ENCODE assay signal across 12 cellular contexts in the genomic region with DNA sequence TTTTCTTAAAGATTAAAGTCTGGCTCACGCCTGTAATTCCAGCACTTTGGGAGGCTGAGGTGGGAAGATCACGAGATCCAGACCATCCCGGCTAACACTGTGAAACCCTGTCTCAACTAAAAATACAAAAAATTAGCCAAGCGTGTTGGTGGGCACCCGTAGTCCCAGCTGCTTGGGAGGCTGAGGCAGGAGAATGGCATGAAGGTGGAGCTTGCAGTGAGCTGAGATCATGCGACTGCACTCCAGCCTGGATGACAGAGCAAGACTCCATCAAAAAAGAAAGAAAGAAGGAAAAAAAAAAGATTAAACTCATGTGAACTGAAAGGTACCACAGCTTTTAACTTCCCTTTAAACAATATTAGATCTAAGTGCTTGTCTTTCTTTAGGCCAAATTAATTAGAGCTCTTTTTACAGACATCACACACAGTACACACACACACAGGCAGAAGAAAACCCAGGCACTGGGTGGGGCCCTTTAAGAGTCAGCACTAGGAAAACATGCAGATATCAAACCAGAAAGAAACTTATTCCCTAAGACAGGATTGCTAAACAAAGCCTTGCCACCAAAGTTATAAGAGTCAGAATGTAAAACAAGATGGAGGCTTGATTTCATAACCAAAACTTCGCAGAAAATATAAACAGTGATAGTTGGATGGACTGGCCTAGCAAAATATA. TPM values are rescaled to one million over a fixed set of nuclear protein-coding genes. Genes with fewer than 3 reads are reported as not detected.
A peak's percentile ranks its signal among the peaks of the same experiment; 100 is the strongest.
DNase-seq lines count a peak whose midpoint lies in the region; ATAC-seq and TF ChIP-seq lines count a peak whose summit lies in the region.
"Had no signal": no experiment of that assay in that cellular context is flagged by ENCODE, and none has a peak within 500 bp of the region (broad histone marks: within the 10 kb centered on the region; RNA-seq: fewer than 3 reads in every experiment).

No MANE protein-coding gene starts in this region.

- H3K4me3 ChIP-seq in SK-N-SH (ENCODE audit: low read depth in 2 of 2, low read length in 1 of 2): no peak overlapping the region
- no peak overlapping the region for H3K4me3 ChIP-seq in skeletal muscle cell (ENCODE audit: low read depth, low read length)
- no peak overlapping the region for H3K4me3 ChIP-seq in right lobe of liver
- H3K4me3 ChIP-seq: psoas muscle had no signal

- H3K9ac ChIP-seq in SK-N-SH: peak overlapping the region; percentile 57

- H3K27ac ChIP-seq in SK-N-SH (ENCODE audit: low read depth in 2 of 2, low read length in 1 of 2) (peak overlapping the region in 1 of 2 experiments; percentile 60; a peak in 2 of 4 replicates), right lobe of liver (no peak overlapping the region)
- H3K27ac ChIP-seq: psoas muscle had no signal

- H4K20me1 ChIP-seq in SK-N-SH (ENCODE audit: insufficient read depth): no peaks in the 10 kb centered on the region

- TF ChIP-seq POLR2A in right lobe of liver (IDR thresholded peaks at IDR 0.05): no peak

- TF ChIP-seq EP300 in SK-N-SH (IDR thresholded peaks at IDR 0.05; ENCODE audit: borderline replicate concordance in 1 of 2, low read depth in 1 of 2, low read length in 1 of 2): no peak

- no peaks in the 10 kb centered on the region for H3K36me3 ChIP-seq in SK-N-SH (replicated peaks in 1 of 2; ENCODE audit: control insufficient read depth in 1 of 2, insufficient read depth in 2 of 2, low read length in 1 of 2)
- H3K36me3 ChIP-seq in right lobe of liver: no peaks in the 10 kb centered on the region

- no peak for ATAC-seq in right lobe of liver
- ATAC-seq: activated T-helper 17 cell treated with anti-CD3 and anti-CD28 coated beads, Interleukin-2, amount 50 U/mL, for 72 hours; psoas muscle had no signal

- POLR2A ChIA-PET in SK-N-SH (lab: Yijun Ruan, JAX): no interaction called here

- DNase-seq in EL (peak; percentile 66), SK-N-SH (no peak), fibroblast of peridontal ligament (ENCODE audit: extremely low read depth) (peak; percentile 88), skeletal muscle cell (ENCODE audit: low read depth) (peak; percentile 23), hippocampal formation (lab: John Stamatoyannopoulos, UW) (no peak), right lobe of liver (no peak)
- no peak for DNase-seq in activated CD4-positive, alpha-beta T cell treated with anti-CD3 and anti-CD28 coated beads for 1 hour
- no peak for DNase-seq in NK-92 treated with Interleukin-12 subunit alpha and Interleukin-12 subunit beta, amount 100 ng/mL, for 24 hours (lab: John Stamatoyannopoulos, UW)
- DNase-seq: activated CD4-positive, alpha-beta T cell treated with anti-CD3 and anti-CD28 coated beads, Interleukin-2, amount 10 ng/mL, durations not matched to agents 24 days and 14 days; NCI-H2029; psoas muscle had no signal

- H3F3A ChIP-seq in SK-N-SH (replicated peaks; ENCODE audit: insufficient read depth): no peaks in the 10 kb centered on the region

- H3K4me1 ChIP-seq in SK-N-SH (ENCODE audit: control insufficient read depth in 1 of 2, insufficient read depth in 2 of 2, low read depth in 1 of 2, low read length in 1 of 2) (peaks cover 0 to 13% of the 10 kb centered on the region in 2 experiments; a peak in 1 of 4 replicates), right lobe of liver (no peaks in the 10 kb centered on the region)
- H3K4me1 ChIP-seq: psoas muscle had no signal

- H3K27me3 ChIP-seq in SK-N-SH (ENCODE audit: insufficient read depth) (no peaks in the 10 kb centered on the region), right lobe of liver (no peaks in the 10 kb centered on the region)

- H3K9me3 ChIP-seq in SK-N-SH: no peaks in the 10 kb centered on the region
- H3K9me3 ChIP-seq in right lobe of liver: no peaks in the 10 kb centered on the region

- H3K79me2 ChIP-seq in SK-N-SH (ENCODE audit: insufficient read depth): no peaks in the 10 kb centered on the region

- TF ChIP-seq RAD21 in SK-N-SH (IDR thresholded peaks at IDR 0.05; ENCODE audit: low read length): no peak

- intact Hi-C loops in right lobe of liver (cut with DNase I): no loop called here

- peak overlapping the region; percentile 96 for H2AFZ ChIP-seq in SK-N-SH (ENCODE audit: low read depth)

- WGBS in SK-N-SH (ENCODE audit: low lambda C conversion rate): 65% methylated on average over 7 of the region's 7 CpGs
- 80% methylated on average over 7 of the region's 7 CpGs for WGBS in right lobe of liver (ENCODE audit: insufficient coverage, low coverage, low lambda C conversion rate, missing lambda C conversion rate)

- H3K4me2 ChIP-seq in SK-N-SH: peak overlapping the region; percentile 48; the same call in 1 of the 2 replicates

- no peak for TF ChIP-seq CTCF in SK-N-SH (IDR thresholded peaks at IDR 0.05)
- no peak for TF ChIP-seq CTCF in right lobe of liver (IDR thresholded peaks at IDR 0.05)

- CTCF ChIA-PET in SK-N-SH (lab: Yijun Ruan, JAX): no interaction called here

- H3K9me2 ChIP-seq in SK-N-SH: no peaks in the 10 kb centered on the region

TF ChIP-seq in SK-N-SH, 30 proteins besides CTCF, POLR2A, EP300 and RAD21:
- TF ChIP-seq MEF2A (IDR thresholded peaks at IDR 0.05; ENCODE audit: borderline replicate concordance, low read depth) (no peak), SMC3 (IDR thresholded peaks at IDR 0.05; ENCODE audit: low read depth, low read length) (no peak), FOSL2 (IDR thresholded peaks at IDR 0.05; ENCODE audit: borderline replicate concordance, low read depth) (no peak), EZH2phosphoT487 (IDR thresholded peaks at IDR 0.05; ENCODE audit: borderline replicate concordance, low read depth) (no peak), RCOR1 (IDR thresholded peaks at IDR 0.05; ENCODE audit: low read length) (no peak), POLR2AphosphoS5 (IDR thresholded peaks at IDR 0.05; ENCODE audit: low read depth, low read length) (no peak), CHD2 (IDR thresholded peaks at IDR 0.05; ENCODE audit: low read length, partially characterized antibody) (no peak)
- TF ChIP-seq, protein P1, sequence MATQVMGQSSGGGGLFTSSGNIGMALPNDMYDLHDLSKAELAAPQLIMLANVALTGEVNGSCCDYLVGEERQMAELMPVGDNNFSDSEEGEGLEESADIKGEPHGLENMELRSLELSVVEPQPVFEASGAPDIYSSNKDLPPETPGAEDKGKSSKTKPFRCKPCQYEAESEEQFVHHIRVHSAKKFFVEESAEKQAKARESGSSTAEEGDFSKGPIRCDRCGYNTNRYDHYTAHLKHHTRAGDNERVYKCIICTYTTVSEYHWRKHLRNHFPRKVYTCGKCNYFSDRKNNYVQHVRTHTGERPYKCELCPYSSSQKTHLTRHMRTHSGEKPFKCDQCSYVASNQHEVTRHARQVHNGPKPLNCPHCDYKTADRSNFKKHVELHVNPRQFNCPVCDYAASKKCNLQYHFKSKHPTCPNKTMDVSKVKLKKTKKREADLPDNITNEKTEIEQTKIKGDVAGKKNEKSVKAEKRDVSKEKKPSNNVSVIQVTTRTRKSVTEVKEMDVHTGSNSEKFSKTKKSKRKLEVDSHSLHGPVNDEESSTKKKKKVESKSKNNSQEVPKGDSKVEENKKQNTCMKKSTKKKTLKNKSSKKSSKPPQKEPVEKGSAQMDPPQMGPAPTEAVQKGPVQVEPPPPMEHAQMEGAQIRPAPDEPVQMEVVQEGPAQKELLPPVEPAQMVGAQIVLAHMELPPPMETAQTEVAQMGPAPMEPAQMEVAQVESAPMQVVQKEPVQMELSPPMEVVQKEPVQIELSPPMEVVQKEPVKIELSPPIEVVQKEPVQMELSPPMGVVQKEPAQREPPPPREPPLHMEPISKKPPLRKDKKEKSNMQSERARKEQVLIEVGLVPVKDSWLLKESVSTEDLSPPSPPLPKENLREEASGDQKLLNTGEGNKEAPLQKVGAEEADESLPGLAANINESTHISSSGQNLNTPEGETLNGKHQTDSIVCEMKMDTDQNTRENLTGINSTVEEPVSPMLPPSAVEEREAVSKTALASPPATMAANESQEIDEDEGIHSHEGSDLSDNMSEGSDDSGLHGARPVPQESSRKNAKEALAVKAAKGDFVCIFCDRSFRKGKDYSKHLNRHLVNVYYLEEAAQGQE (IDR thresholded peaks at IDR 0.05; ENCODE audit: low read depth, low read length): no peak

RNA-seq across cellular contexts. Expression of a gene that starts 29.3 kb away (rescaled TPM):
- 24.1 and 39.6 TPM in 2 replicates for polyA plus RNA-seq in SK-N-SH (2012; rRNA removed)
- 16.2 and 21.1 TPM in 2 replicates for polyA plus RNA-seq in SK-N-SH (2012; cell fraction: cytosol; rRNA removed)
- polyA plus RNA-seq in SK-N-SH (2012; cell fraction: nucleus; rRNA removed): 62.0 and 95.8 TPM in 2 replicates
- total RNA-seq in right lobe of liver: 10 to 100 TPM; 12.6 to 18.8 (median 17.1) TPM

RNA-seq across cellular contexts. Expression of a gene that starts 55.5 kb away (rescaled TPM):
- not detected in 2 replicates for polyA plus RNA-seq in SK-N-SH (2012; rRNA removed)
- polyA plus RNA-seq in SK-N-SH (2012; cell fraction: cytosol; rRNA removed): not detected in 2 replicates
- not detected in 2 replicates for polyA plus RNA-seq in SK-N-SH (2012; cell fraction: nucleus; rRNA removed)
- not detected for total RNA-seq in right lobe of liver
- total RNA-seq: activated CD4-positive, alpha-beta T cell treated with anti-CD3 and anti-CD28 coated beads, Interleukin-2, amount 10 ng/mL, durations not matched to agents 24 days and 14 days; activated T-helper 17 cell treated with anti-CD3 and anti-CD28 coated beads, Interleukin-2, amount 50 U/mL, for 72 hours; psoas muscle had no signal
- polyA plus RNA-seq: psoas muscle had no signal

Comparison
In these comparisons a context has a peak if more than half of its experiments do, and no peak if none do; other contexts are left out.
1. DNase-seq: peak in EL (single experiment), fibroblast of peridontal ligament (single experiment) and skeletal muscle cell (single experiment); none in SK-N-SH (single experiment), activated CD4-positive, alpha-beta T cell treated with anti-CD3 and anti-CD28 coated beads for 1 hour (single experiment), NK-92 treated with Interleukin-12 subunit alpha and Interleukin-12 subunit beta, amount 100 ng/mL, for 24 hours (single experiment), hippocampal formation (0 of 2) and right lobe of liver (0 of 3).